In the genomic region with DNA sequence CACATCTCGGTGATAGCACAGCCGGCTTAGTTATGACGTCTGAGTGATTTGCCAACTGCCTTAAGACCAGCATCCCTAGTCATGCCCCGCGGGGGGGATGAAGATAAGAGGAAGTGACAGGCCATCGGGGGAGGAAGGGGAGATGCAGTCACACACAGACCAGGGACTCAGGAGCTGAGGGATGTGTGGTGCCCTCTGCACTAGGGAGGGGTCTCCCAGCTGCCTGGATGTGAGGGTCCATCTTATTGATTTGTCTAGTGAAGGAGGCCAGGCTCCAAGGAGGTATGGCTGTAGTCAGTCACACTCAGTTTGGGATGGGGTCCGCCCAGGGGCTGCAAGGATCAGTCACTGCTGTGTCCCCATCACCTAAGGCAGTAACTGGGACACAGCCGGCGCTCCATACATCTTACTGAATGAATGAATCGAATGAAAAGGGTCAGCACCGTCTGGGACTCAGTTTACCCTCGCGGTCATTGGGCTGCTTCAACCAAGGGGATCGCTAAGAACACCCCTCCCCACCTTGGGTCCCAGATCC, we compare ENCODE assay signal across 8 cellular contexts. TPM values are rescaled to one million over a fixed set of nuclear protein-coding genes. Genes with fewer than 3 reads are reported as not detected.
DNase-seq lines count a peak whose midpoint lies in the region; ATAC-seq and TF ChIP-seq lines count a peak whose summit lies in the region.

No MANE protein-coding gene starts in this region.

- H4K20me1 ChIP-seq in GM23248 (ENCODE audit: insufficient read depth) = no peaks in the 10 kb centered on the region

- H3K27me3 ChIP-seq in GM23248 (replicated peaks; ENCODE audit: insufficient read depth) (no peaks in the 10 kb centered on the region), duodenal mucosa (ENCODE audit: control insufficient read depth in 1 of 2, insufficient read depth in 2 of 2, low read length in 2 of 2) (no peaks in the 10 kb centered on the region), tibial artery (no peaks in the 10 kb centered on the region)

- peak overlapping the region; percentile 96 for H3K9ac ChIP-seq in GM23248
- H3K9ac ChIP-seq in duodenal mucosa (ENCODE audit: low read depth in 1 of 2, low read length in 2 of 2) = peak overlapping the region; percentile 52 to 89

- intact Hi-C loops in tibial artery (cut with DNase I; ENCODE audit: low total_unique reads) = no loop called here

- no peak for TF ChIP-seq CTCF in tibial artery (IDR thresholded peaks at IDR 0.05)

- no peaks in the 10 kb centered on the region for H3K9me3 ChIP-seq in GM23248 (ENCODE audit: low read depth)
- H3K9me3 ChIP-seq in duodenal mucosa (ENCODE audit: control insufficient read depth in 1 of 2, low read length in 2 of 2) = no peaks in the 10 kb centered on the region
- H3K9me3 ChIP-seq in tibial artery = no peaks in the 10 kb centered on the region

- WGBS in GM23248 (ENCODE audit: low coverage in 1 of 2, low lambda C conversion rate in 2 of 2, missing lambda C conversion rate in 2 of 2), 2 experiments = 24 to 26% methylated on average over 14 of the region's 14 CpGs

- H3K4me3 ChIP-seq in GM23248 (peak overlapping the region; percentile 69), duodenal mucosa (ENCODE audit: low read depth in 1 of 2, low read length in 2 of 2) (peak overlapping the region; percentile 69 to 71), tibial artery (peak overlapping the region; percentile 46 to 56)

- H3F3A ChIP-seq in GM23248 (ENCODE audit: insufficient read depth) = peaks cover 35% of the 10 kb centered on the region

- in situ Hi-C loops in GM23248 (cut with MboI) = loop anchor here (5.0 kb wide), 1 partner anchor 34 kb away; no protein-coding TSS in a partner anchor

- peak overlapping the region; percentile 99 for H3K27ac ChIP-seq in GM23248
- peak overlapping the region; percentile 50 for H3K27ac ChIP-seq in duodenal mucosa (ENCODE audit: low read depth, low read length)
- H3K27ac ChIP-seq in tibial artery = peak overlapping the region; percentile 95 to 96

- peak overlapping the region; percentile 94 for H3K4me2 ChIP-seq in GM23248 (ENCODE audit: unreplicated experiment)

- peaks cover 11% of the 10 kb centered on the region for H3K4me1 ChIP-seq in GM23248 (ENCODE audit: insufficient read depth)
- peaks cover 22 to 38% of the 10 kb centered on the region in 2 donors for H3K4me1 ChIP-seq in duodenal mucosa (ENCODE audit: control insufficient read depth in 1 of 2, insufficient read depth in 2 of 2, low read length in 2 of 2)
- peaks cover 5 to 34% (median 26%) of the 10 kb centered on the region in 4 donors for H3K4me1 ChIP-seq in tibial artery

- H2AFZ ChIP-seq in GM23248 = peak overlapping the region; percentile 49

- no peaks in the 10 kb centered on the region for H3K9me2 ChIP-seq in GM23248 (ENCODE audit: insufficient read depth)

- H3K36me3 ChIP-seq in GM23248 (ENCODE audit: low read depth) (no peaks in the 10 kb centered on the region), duodenal mucosa (ENCODE audit: control insufficient read depth in 1 of 2, insufficient read depth in 2 of 2, low read length in 2 of 2) (no peaks in the 10 kb centered on the region), tibial artery (no peaks in the 10 kb centered on the region)

- ATAC-seq in SK-N-SH treated with all-trans-retinoic acid at 6 μM for 48 hours (peak; percentile 0; the same call in 2 of the 3 replicates), HG03457 (IDR thresholded peaks at IDR 0.05; ENCODE audit: unreplicated experiment) (no peak), GM21576 (IDR thresholded peaks at IDR 0.05; ENCODE audit: unreplicated experiment) (no peak)

- H3K79me2 ChIP-seq in GM23248 (ENCODE audit: insufficient read depth) = no peaks in the 10 kb centered on the region

- DNase-seq in A172 (ENCODE audit: low spot score) = peak; percentile 68
- DNase-seq in GM23248 = peak; percentile 60
- peak; percentile 80 for DNase-seq in medulla oblongata (ENCODE audit: extremely low spot score)
- peak; percentile 79 to 80 for DNase-seq in tibial artery

TF ChIP-seq in SK-N-SH treated with all-trans-retinoic acid at 6 μM for 48 hours, 23 proteins besides CTCF, POLR2A, EP300 and RAD21:
- TF ChIP-seq ZC3H10 (CRISPR knock-in tag; IDR thresholded peaks at IDR 0.05) = no peak
- no peak for TF ChIP-seq ARNTL (CRISPR knock-in tag; IDR thresholded peaks at IDR 0.05; ENCODE audit: borderline replicate concordance, low read depth)

RNA-seq across cellular contexts. Expression of a gene that starts 19.3 kb away (rescaled TPM):
- 45.5 and 60.2 TPM in 2 replicates for total RNA-seq in A172 (2014; rRNA removed; shearing (Covaris generic))
- 63.0 and 79.8 TPM in 2 replicates for total RNA-seq in GM23248 (2014; rRNA removed; shearing (Covaris generic))
- 89.0 and 90.9 TPM in 2 replicates for polyA plus RNA-seq in GM23248 (2016; fragmentation: Nextera tagmentation; extraction: Ambion mirVana)

RNA-seq across cellular contexts. Expression of a gene that starts 24.8 kb away (rescaled TPM):
- total RNA-seq in A172 (2014; rRNA removed; shearing (Covaris generic)) = 0.17 TPM in 1 of 2 replicates, not detected in the other
- 11.9 and 16.1 TPM in 2 replicates for total RNA-seq in GM23248 (2014; rRNA removed; shearing (Covaris generic))
- 4.8 and 8.3 TPM in 2 replicates for polyA plus RNA-seq in GM23248 (2016; fragmentation: Nextera tagmentation; extraction: Ambion mirVana)

RNA-seq across cellular contexts. Expression of a gene that starts 36.5 kb away (rescaled TPM):
- total RNA-seq in A172 (2014; rRNA removed; shearing (Covaris generic)) = 15.2 TPM in 2 replicates
- 3.9 and 8.8 TPM in 2 replicates for total RNA-seq in GM23248 (2014; rRNA removed; shearing (Covaris generic))
- 7.2 and 10.8 TPM in 2 replicates for polyA plus RNA-seq in GM23248 (2016; fragmentation: Nextera tagmentation; extraction: Ambion mirVana)

RNA-seq across cellular contexts. Expression of a gene that starts 38.1 kb away (rescaled TPM):
- 19.9 and 27.8 TPM in 2 replicates for total RNA-seq in A172 (2014; rRNA removed; shearing (Covaris generic))
- total RNA-seq in GM23248 (2014; rRNA removed; shearing (Covaris generic)) = 3.9 and 36.5 TPM in 2 replicates
- 6.2 and 6.4 TPM in 2 replicates for polyA plus RNA-seq in GM23248 (2016; fragmentation: Nextera tagmentation; extraction: Ambion mirVana)

RNA-seq across cellular contexts. Expression of a gene that starts 53.9 kb away (rescaled TPM):
- total RNA-seq in A172 (2014; rRNA removed; shearing (Covaris generic)) = 3.4 and 7.7 TPM in 2 replicates
- 14.8 and 19.6 TPM in 2 replicates for total RNA-seq in GM23248 (2014; rRNA removed; shearing (Covaris generic))
- 7.8 and 8.2 TPM in 2 replicates for polyA plus RNA-seq in GM23248 (2016; fragmentation: Nextera tagmentation; extraction: Ambion mirVana)

Comparison
In these comparisons a context has a peak if more than half of its experiments do, and no peak if none do; other contexts are left out.
1. RNA of a gene that starts 24.8 kb away (total RNA-seq): 11.9 to 16.1 TPM in GM23248; 0.17 TPM in A172; every median in the first group is over 10 times any median in the second.
2. Peak in every context shown above with its lines, with median percentiles within 50 percentile points of each other: DNase-seq, H3K27ac ChIP-seq and H3K4me3 ChIP-seq.